34 cellular contexts compared by ENCODE assay signal in genomic region chr5:176887252-176887849, GRCh38. TPM values are rescaled to one million over a fixed set of nuclear protein-coding genes. Genes with fewer than 3 reads are reported as not detected.
DNase-seq lines count a peak whose midpoint lies in the region; ATAC-seq, FAIRE-seq and TF ChIP-seq lines count a peak whose summit lies in the region.
"Had no signal": no experiment of that assay in that cellular context is flagged by ENCODE, and none has a peak within 500 bp of the region (broad histone marks: within the 10 kb centered on the region; RNA-seq: fewer than 3 reads in every experiment).

No MANE protein-coding gene starts in this region.

- no peak overlapping the region for H3K4me3 ChIP-seq in HCT116 (replicated peaks in 1 of 2; ENCODE audit: low read depth in 1 of 2, low read length in 2 of 2)
- H3K4me3 ChIP-seq in kidney (ENCODE audit: low read length in 2 of 2): no peak overlapping the region
- no peak overlapping the region for H3K4me3 ChIP-seq in spleen
- H3K4me3 ChIP-seq: Peyer's patch, skin epidermis had no signal

- no peaks in the 10 kb centered on the region for H3K36me3 ChIP-seq in HCT116 (ENCODE audit: control insufficient read depth in 1 of 2, insufficient read depth in 2 of 2, low read length in 2 of 2)
- no peaks in the 10 kb centered on the region for H3K36me3 ChIP-seq in kidney (ENCODE audit: control insufficient read depth in 1 of 2, insufficient read depth in 2 of 2, low read length in 2 of 2)
- peaks cover 0 to 94% (median 3%) of the 10 kb centered on the region in 6 donors for H3K36me3 ChIP-seq in spleen
- H3K36me3 ChIP-seq: Peyer's patch had no signal

- H3K4me2 ChIP-seq in HCT116 (ENCODE audit: low read length): no peak overlapping the region

- RAD21 ChIA-PET in HCT116 (lab: Charles Lee; ENCODE audit: low non-redundant PET in 1 of 2, low total read pairs in 2 of 2, uncharacterized antibody in 2 of 2, unreplicated experiment in 2 of 2): no interaction called here

- no peak overlapping the region for H3K27ac ChIP-seq in HCT116 (ENCODE audit: low read depth, low read length)
- no peak overlapping the region for H3K27ac ChIP-seq in kidney (ENCODE audit: low read depth in 2 of 2, low read length in 2 of 2)
- no peak overlapping the region for H3K27ac ChIP-seq in spleen
- H3K27ac ChIP-seq: Peyer's patch, skin epidermis, VCaP had no signal

- ATAC-seq in HCT116 (no peak), HG02678 (IDR thresholded peaks at IDR 0.05; ENCODE audit: unreplicated experiment) (no peak), left lobe of liver (no peak)
- ATAC-seq: CD8-positive, alpha-beta T cell; effector memory CD8-positive, alpha-beta T cell; stimulated activated naive B cell treated with anti-CD40 and anti-IgM and Interleukin-4, amounts not matched to agents 10 μg/mL and 1 μg/mL and 100 μg/mL, for 72 hours had no signal

- no peaks in the 10 kb centered on the region for H3K79me2 ChIP-seq in HCT116 (ENCODE audit: insufficient read depth, low read length)

- WGBS in spleen, 5 donors: 85 to 95% (median 90%) methylated on average over 12 to 28 of the region's 28 CpGs

- intact Hi-C loops in HCT116 (cut with micrococcal nuclease): no loop called here
- intact Hi-C loops in kidney (cut with DNase I): no loop called here
- intact Hi-C loops in spleen (cut with DNase I; ENCODE audit: low total_unique reads): no loop called here

- H2AFZ ChIP-seq in HCT116 (ENCODE audit: low read depth, low read length, poor library complexity, severe bottlenecking): no peak overlapping the region

- no peak for TF ChIP-seq POLR2A in HCT116 (IDR thresholded peaks at IDR 0.05; ENCODE audit: borderline replicate concordance, extremely low read depth, insufficient read depth, insufficient read length)
- TF ChIP-seq POLR2A in spleen (IDR thresholded peaks at IDR 0.05): no peak

- peak; percentile 13 to 28 (median 24); a peak in 2 of 6 replicates for TF ChIP-seq CTCF in HCT116 (IDR thresholded peaks at IDR 0.05 in 2 of 3, conservative IDR thresholded peaks at IDR 0.05 in 1 of 3; ENCODE audit: borderline replicate concordance in 1 of 3, insufficient read depth in 1 of 3, low read depth in 2 of 3, low read length in 2 of 3)
- no peak for TF ChIP-seq CTCF in kidney (IDR thresholded peaks at IDR 0.05; ENCODE audit: borderline replicate concordance, extremely low read depth, insufficient read depth)
- no peak for TF ChIP-seq CTCF in spleen (IDR thresholded peaks at IDR 0.05 in 8 of 11, conservative IDR thresholded peaks at IDR 0.05 in 3 of 11)

- H3K9me2 ChIP-seq in HCT116 (ENCODE audit: insufficient read depth): no peaks in the 10 kb centered on the region

- FAIRE-seq in kidney (lab: Jason Lieb, UNC): no peak
- FAIRE-seq: A204.1, H54, urothelium cell line had no signal

- no peak for TF ChIP-seq RAD21 in HCT116 (IDR thresholded peaks at IDR 0.05; ENCODE audit: low read depth)

- H3K4me1 ChIP-seq in HCT116 (ENCODE audit: control insufficient read depth in 1 of 2, insufficient read depth in 2 of 2, low read length in 2 of 2) (no peaks in the 10 kb centered on the region), kidney (ENCODE audit: control insufficient read depth in 1 of 2, insufficient read depth in 1 of 2, low read depth in 1 of 2, low read length in 2 of 2) (no peaks in the 10 kb centered on the region), spleen (peaks cover 0 to 22% (median 0%) of the 10 kb centered on the region in 6 donors)
- H3K4me1 ChIP-seq: Peyer's patch had no signal

- H3K9ac ChIP-seq in HCT116 (ENCODE audit: low read length) (no peak overlapping the region), kidney (ENCODE audit: low read length in 2 of 2) (no peak overlapping the region)

- peak; percentile 53 for DNase-seq in activated effector memory CD4-positive, alpha-beta T cell treated with anti-CD3 and anti-CD28 coated beads, Interleukin-2, amount 50 U/mL, for 16 hours
- DNase-seq in activated effector memory CD4-positive, alpha-beta T cell treated with Interleukin-2 at 50 U/mL for 16 hours: no peak
- DNase-seq in HCT116 (ENCODE audit: low read depth, low spot score) (no peak), kidney (peak; percentile 59), spleen (peak; percentile 47), left lobe of liver (ENCODE audit: low spot score) (no peak), NCI-H82 treated with DMSO at 0.1 percent for 48 hours (lab: John Stamatoyannopoulos, UW; ENCODE audit: unreplicated experiment) (no peak)
- DNase-seq: activated CD4-positive, alpha-beta T cell treated with anti-CD3 and anti-CD28 coated beads for 4 hours; activated gamma-delta T cell treated with Interleukin-2 at 50 U/mL for 16 hours; caudate nucleus; CD8-positive, alpha-beta T cell; cortex of kidney; effector memory CD8-positive, alpha-beta T cell; EL; erythroblast; glutamatergic neuron; Kasumi-1; midbrain; MV-4-11; naive B cell; NCI-H1436 treated with DMSO at 0.1 percent for 48 hours; NCI-H446 treated with DMSO at 0.1 percent for 48 hours; NCI-H774; occipital lobe; SIG-M5; stimulated activated naive B cell treated with anti-CD40 and anti-IgM and Interleukin-4, amounts not matched to agents 10 μg/mL and 1 μg/mL and 100 μg/mL, for 72 hours; T1000 had no signal

- POLR2A ChIA-PET in HCT116 (lab: Charles Lee): no interaction called here

- CTCF ChIA-PET in HCT116 (lab: Charles Lee): no interaction called here

- H3K27me3 ChIP-seq in HCT116 (ENCODE audit: insufficient read depth, low read length): no peaks in the 10 kb centered on the region
- H3K27me3 ChIP-seq in spleen (replicated peaks in 1 of 7): peaks cover 0 to 4% (median 0%) of the 10 kb centered on the region in 7 donors
- H3K27me3 ChIP-seq: Peyer's patch had no signal

- no peaks in the 10 kb centered on the region for H3K9me3 ChIP-seq in HCT116 (ENCODE audit: control insufficient read depth in 1 of 2, insufficient read depth in 1 of 2, low read depth in 1 of 2, low read length in 2 of 2)
- no peaks in the 10 kb centered on the region for H3K9me3 ChIP-seq in kidney (ENCODE audit: control insufficient read depth in 1 of 2, low read length in 2 of 2)
- no peaks in the 10 kb centered on the region for H3K9me3 ChIP-seq in spleen
- H3K9me3 ChIP-seq: Peyer's patch had no signal

- no peaks in the 10 kb centered on the region for H4K20me1 ChIP-seq in HCT116 (ENCODE audit: insufficient read depth)

- no TSS peak for BruUV-seq in HCT116 (replicated peaks; lab: Mats Ljungman, UMichigan)

TF ChIP-seq in HCT116, 20 proteins besides CTCF, POLR2A, EP300 and RAD21 (continues in another document):
- no peak for TF ChIP-seq POLR2AphosphoS5 (IDR thresholded peaks at IDR 0.05; ENCODE audit: low read depth, low read length)
- no peak for TF ChIP-seq SRF (IDR thresholded peaks at IDR 0.05; ENCODE audit: low read depth)
- no peak for TF ChIP-seq ZNF274 (IDR thresholded peaks at IDR 0.05; ENCODE audit: low read depth, low read length)
- TF ChIP-seq ZBTB33 (IDR thresholded peaks at IDR 0.05; ENCODE audit: extremely low read depth, insufficient replicate concordance, low read length): no peak
- TF ChIP-seq ELF1 (IDR thresholded peaks at IDR 0.05; ENCODE audit: borderline replicate concordance, low read depth): no peak
- TF ChIP-seq FOSL1 (IDR thresholded peaks at IDR 0.05; ENCODE audit: low read depth): no peak
- no peak for TF ChIP-seq EZH2 (IDR thresholded peaks at IDR 0.05)
- no peak for TF ChIP-seq CEBPB (IDR thresholded peaks at IDR 0.05; ENCODE audit: low read depth)
- TF ChIP-seq ZFX (IDR thresholded peaks at IDR 0.05): no peak
- TF ChIP-seq SP1 (IDR thresholded peaks at IDR 0.05; ENCODE audit: low read depth): no peak
- no peak for TF ChIP-seq JUND (IDR thresholded peaks at IDR 0.05)
- no peak for TF ChIP-seq TCF7L2 (IDR thresholded peaks at IDR 0.05; ENCODE audit: borderline replicate concordance, extremely low read depth, insufficient read depth, insufficient read length)
- TF ChIP-seq CBX3 (IDR thresholded peaks at IDR 0.05; ENCODE audit: low read depth): no peak
- TF ChIP-seq SIN3A (IDR thresholded peaks at IDR 0.05; ENCODE audit: low read depth): no peak
- TF ChIP-seq EZH2phosphoT487 (IDR thresholded peaks at IDR 0.05; ENCODE audit: borderline replicate concordance): no peak

RNA-seq across cellular contexts. Expression of gene HK3, which starts 11.8 kb away (rescaled TPM):
- 0.30 TPM for total RNA-seq in HCT116 (2021; ENCODE audit: unreplicated experiment)
- not detected in 2 replicates for polyA plus RNA-seq in HCT116 (2012)
- total RNA-seq in kidney: 21.2 TPM
- 2.0 TPM for polyA plus RNA-seq in kidney (ENCODE audit: insufficient read depth, low read depth, low replicate concordance)
- total RNA-seq in spleen: 100 to 1,000 TPM in 6 of 7 donors, 10 to 100 TPM in 1; 72.8 to 369 (median 170) TPM
- polyA plus RNA-seq in spleen: 100 to 1,000 TPM in 2 of 3 donors, 10 to 100 TPM in 1; 38.8 to 199 (median 151) TPM
- 10.6 TPM for total RNA-seq in left lobe of liver
- total RNA-seq: CD8-positive, alpha-beta T cell had no signal

Comparison
In these comparisons a context has a peak if more than half of its experiments do, and no peak if none do; other contexts are left out.
1. DNase-seq: peak in activated effector memory CD4-positive, alpha-beta T cell treated with anti-CD3 and anti-CD28 coated beads, Interleukin-2, amount 50 U/mL, for 16 hours (single experiment), kidney (single experiment) and spleen (single experiment); none in activated effector memory CD4-positive, alpha-beta T cell treated with Interleukin-2 at 50 U/mL for 16 hours (single experiment), HCT116 (single experiment), left lobe of liver (single experiment) and NCI-H82 treated with DMSO at 0.1 percent for 48 hours (single experiment).
2. CTCF ChIP-seq: peak in HCT116 (3 of 3); none in kidney (single experiment) and spleen (0 of 11).